Comparison of ENCODE assay signal across 27 cellular contexts in the genomic region with DNA sequence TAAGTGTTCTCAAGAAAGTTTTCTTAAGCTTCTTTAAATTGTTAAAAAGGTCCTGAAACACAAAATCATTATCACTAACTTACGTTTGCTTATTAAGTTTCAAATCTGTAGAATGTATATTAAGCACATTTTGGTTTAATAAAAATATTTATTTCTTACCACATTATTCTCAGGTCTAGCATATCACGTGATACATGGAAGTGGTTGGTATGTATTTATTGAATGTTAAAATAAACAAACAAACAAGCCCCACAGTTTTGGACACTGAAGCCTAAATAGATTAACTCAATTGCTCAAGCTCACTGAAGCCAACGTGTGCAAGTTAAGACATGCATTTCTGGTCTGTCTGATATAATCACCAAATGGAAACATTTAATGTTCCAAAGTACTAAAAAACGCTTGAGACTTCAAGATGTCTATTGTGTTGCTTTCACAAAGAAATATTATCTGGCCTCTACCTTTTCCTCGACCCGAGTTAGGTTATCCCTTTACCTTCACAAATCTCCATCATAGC.
"Had no signal": no experiment of that assay in that cellular context is flagged by ENCODE, and none has a peak within 500 bp of the region (broad histone marks: within the 10 kb centered on the region; RNA-seq: fewer than 3 reads in every experiment).

No MANE protein-coding gene starts in this region.

- H3K27me3 Mint-ChIP-seq: brain, T-helper 17 cell had no signal

- ATAC-seq: activated CD8-positive, alpha-beta T cell treated with anti-CD3 and anti-CD28 coated beads, Interleukin-2, amount 10 ng/mL, durations not matched to agents 7 days and 5 days; T-helper 17 cell had no signal

- H3K9me3 Mint-ChIP-seq: activated T-helper 1 cell treated with anti-CD3 and anti-CD28 coated beads, Interleukin-12 subunit alpha, Interleukin-12 subunit beta, Interleukin-2, Interleukin-4 antibody, amounts not matched to agents 30 ng/mL and 10 ng/mL and 1 ng/mL, durations not matched to agents 14 hours and 24 hours and 36 hours; brain had no signal

- H3K4me3 ChIP-seq: cardiac muscle cell had no signal

- H3K36me3 Mint-ChIP-seq: activated naive CD8-positive, alpha-beta T cell; brain; WTC11 had no signal

- H3K27ac Mint-ChIP-seq: activated CD8-positive, alpha-beta T cell treated with anti-CD3 and anti-CD28 coated beads, Interleukin-2, amount 10 ng/mL, durations not matched to agents 7 days and 5 days; activated naive CD8-positive, alpha-beta T cell; activated T-helper 1 cell treated with anti-CD3 and anti-CD28 coated beads, Interleukin-12 subunit alpha, Interleukin-12 subunit beta, Interleukin-2, Interleukin-4 antibody, amounts not matched to agents 30 ng/mL and 10 ng/mL and 1 ng/mL, durations not matched to agents 14 hours and 24 hours and 36 hours; brain; T-helper 17 cell; WTC11 had no signal

- H3K27me3 ChIP-seq: cardiac muscle cell had no signal

- FAIRE-seq: astrocyte had no signal

- H3K27ac ChIP-seq: cardiac muscle cell had no signal

- H3K4me3 Mint-ChIP-seq: activated CD8-positive, alpha-beta T cell treated with anti-CD3 and anti-CD28 coated beads, Interleukin-2, amount 10 ng/mL, durations not matched to agents 7 days and 5 days; activated naive CD8-positive, alpha-beta T cell; activated T-helper 1 cell treated with anti-CD3 and anti-CD28 coated beads, Interleukin-12 subunit alpha, Interleukin-12 subunit beta, Interleukin-2, Interleukin-4 antibody, amounts not matched to agents 30 ng/mL and 10 ng/mL and 1 ng/mL, durations not matched to agents 14 hours and 24 hours and 36 hours; brain; T-helper 17 cell; WTC11 had no signal

- DNase-seq: activated CD4-positive, alpha-beta T cell treated with anti-CD3 and anti-CD28 coated beads for 48 hours; activated CD4-positive, alpha-beta T cell treated with anti-CD3 and anti-CD28 coated beads, Interleukin-2, amount 50 U/mL, for 4 hours; activated CD4-positive, CD25-positive, alpha-beta regulatory T cell treated with anti-CD3 and anti-CD28 coated beads, Interleukin-2, amount 50 U/mL, for 72 hours; activated CD8-positive, alpha-beta memory T cell treated with anti-CD3 and anti-CD28 coated beads, Interleukin-2, amount 50 U/mL, for 48 hours; activated CD8-positive, alpha-beta T cell treated with anti-CD3 and anti-CD28 coated beads, Interleukin-2, amount 10 ng/mL, durations not matched to agents 7 days and 5 days; activated effector memory CD4-positive, alpha-beta T cell treated with anti-CD3 and anti-CD28 coated beads, Interleukin-2, amount 50 U/mL, for 16 hours; activated naive CD4-positive, alpha-beta T cell treated with Interleukin-2 at 50 U/mL for 16 hours; activated T-cell treated with anti-CD3 and anti-CD28 coated beads, Interleukin-2, amount 50 U/mL, for 1 hour; amygdala; MM.1S; NCI-H1105; NCI-H1436; NCI-H1694 treated with DMSO at 0.1 percent for 48 hours; NCI-H2029 treated with DMSO at 0.1 percent for 48 hours; NCI-H226; NCI-H526; NCI-H774; NK-92 treated with Interleukin-12 subunit alpha and Interleukin-12 subunit beta, amount 100 ng/mL, for 24 hours; SHP77 treated with DMSO at 0.1 percent for 48 hours; T-helper 17 cell; T-helper 9 cell had no signal

- H3K36me3 ChIP-seq: cardiac muscle cell had no signal
